ENCODE assay signal across 8 cellular contexts in genomic region chrX:120244735-120245498, GRCh38. TPM values are rescaled to one million over a fixed set of nuclear protein-coding genes. Genes with fewer than 3 reads are reported as not detected.
A peak's percentile ranks its signal among the peaks of the same experiment; 100 is the strongest.
DNase-seq lines count a peak whose midpoint lies in the region; ATAC-seq and TF ChIP-seq lines count a peak whose summit lies in the region.

No MANE protein-coding gene starts in this region.

- H3K4me3 ChIP-seq in AG04450 (ENCODE audit: low read depth, low read length): peak overlapping the region; percentile 71

- ATAC-seq in GM18907 (IDR thresholded peaks at IDR 0.05; ENCODE audit: unreplicated experiment) (peak; percentile 87), HG03159 (IDR thresholded peaks at IDR 0.05; ENCODE audit: unreplicated experiment) (peak; percentile 68)

- H3K27ac ChIP-seq in AG04450 (ENCODE audit: low read depth, low read length) (peak overlapping the region; percentile 80), layer of hippocampus (ENCODE audit: low read depth, low read length) (peak overlapping the region; percentile 72)

- CTCF ChIA-PET in AG04450 (lab: Charles Lee): no interaction called here

- peaks cover 10% of the 10 kb centered on the region for H3K4me1 Mint-ChIP-seq in chondrocyte (ENCODE audit: low read depth)

- H3K27me3 ChIP-seq in AG04450 (ENCODE audit: control insufficient read depth, insufficient read depth, low read length): no peaks in the 10 kb centered on the region
- no peaks in the 10 kb centered on the region for H3K27me3 ChIP-seq in layer of hippocampus (ENCODE audit: control insufficient read depth, insufficient read depth, low read length)

- no peaks in the 10 kb centered on the region for H3K9me3 ChIP-seq in AG04450 (ENCODE audit: control insufficient read depth, insufficient read depth, low read length)

- DNase-seq in AG04450 (ENCODE audit: low read depth, low spot score): peak; percentile 41
- DNase-seq in NCI-H2196 (lab: John Stamatoyannopoulos, UW; ENCODE audit: unreplicated experiment): peak; percentile 68
- peak; percentile 40 for DNase-seq in activated CD4-positive, CD25-positive, alpha-beta regulatory T cell treated with anti-CD3 and anti-CD28 coated beads, Interleukin-2, amount 50 U/mL, for 72 hours
- no peak for DNase-seq in chondrocyte (ENCODE audit: low spot score)
- peak; percentile 17 to 35 (median 28) for DNase-seq in stimulated activated CD4-positive, alpha-beta T cell treated with anti-CD3 and anti-CD28 coated beads, Interleukin-1b, Interleukin-23, amount 100 ng/mL, for 24 hours (ENCODE audit: low read depth in 4 of 4, low spot score in 1 of 4)

- peaks cover 5% of the 10 kb centered on the region for H3K9me3 Mint-ChIP-seq in chondrocyte (ENCODE audit: low read depth)

- POLR2A ChIA-PET in AG04450 (lab: Yijun Ruan, JAX): no interaction called here

- no peak for TF ChIP-seq CTCF in AG04450 (IDR thresholded peaks at IDR 0.05; ENCODE audit: low read depth, low read length)
- no peak for TF ChIP-seq CTCF in chondrocyte (IDR thresholded peaks at IDR 0.05)

- peak overlapping the region; percentile 96 for H3K27ac Mint-ChIP-seq in chondrocyte (ENCODE audit: unreplicated experiment)

- peak overlapping the region; percentile 82 for H3K4me3 Mint-ChIP-seq in chondrocyte (ENCODE audit: unreplicated experiment)

- peaks cover 2% of the 10 kb centered on the region for H3K27me3 Mint-ChIP-seq in chondrocyte (ENCODE audit: low read depth)

- no peaks in the 10 kb centered on the region for H3K36me3 Mint-ChIP-seq in chondrocyte (ENCODE audit: low read depth)

RNA-seq across cellular contexts. Expression of gene ZBTB33, which starts 5.7 kb away (rescaled TPM):
- 8.9 and 9.0 TPM in 2 replicates for polyA plus RNA-seq in AG04450 (2011; rRNA removed)
- 10.2 and 20.3 TPM in 2 replicates for polyA minus RNA-seq in AG04450 (2011; rRNA and poly(A)+ RNA removed)
- 10.5 to 11.8 TPM (median 11.2 TPM) in 3 replicates for total RNA-seq in chondrocyte
